In genomic region chr20:39904713-39905112, GRCh38 we compare ENCODE assay signal across 22 cellular contexts.
"Had no signal": no experiment of that assay in that cellular context is flagged by ENCODE, and none has a peak within 500 bp of the region (broad histone marks: within the 10 kb centered on the region; RNA-seq: fewer than 3 reads in every experiment).

No MANE protein-coding gene starts in this region.

- H3K36me3 Mint-ChIP-seq: activated CD8-positive, alpha-beta memory T cell treated with anti-CD3 and anti-CD28 coated beads, Interleukin-2, amount 10 ng/mL, durations not matched to agents 7 days and 5 days; activated naive CD4-positive, alpha-beta T cell treated with anti-CD3 and anti-CD28 coated beads, Interleukin-2, amount 50 U/mL, for 24 hours; WTC11 had no signal

- H3K9me3 ChIP-seq: MG63 had no signal

- ATAC-seq: activated CD8-positive, alpha-beta memory T cell treated with anti-CD3 and anti-CD28 coated beads, Interleukin-2, amount 10 ng/mL, durations not matched to agents 7 days and 5 days; PC-3; WTC11 had no signal

- H3K36me3 ChIP-seq: MG63 had no signal

- H3K27ac Mint-ChIP-seq: activated CD8-positive, alpha-beta memory T cell treated with anti-CD3 and anti-CD28 coated beads, Interleukin-2, amount 10 ng/mL, durations not matched to agents 7 days and 5 days; activated naive CD4-positive, alpha-beta T cell treated with anti-CD3 and anti-CD28 coated beads, Interleukin-2, amount 50 U/mL, for 24 hours; activated T-cell treated with anti-CD3 and anti-CD28 coated beads, Interleukin-2, amount 50 U/mL, for 24 hours; activated T-helper 1 cell treated with anti-CD3 and anti-CD28 coated beads, Interleukin-12 subunit alpha, Interleukin-12 subunit beta, Interleukin-2, Interleukin-4 antibody, amounts not matched to agents 30 ng/mL and 10 ng/mL and 1 ng/mL, durations not matched to agents 14 hours and 24 hours and 36 hours; T-helper 1 cell treated with Interleukin-12 subunit alpha and Interleukin-12 subunit beta and Interleukin-4 antibody, amounts not matched to agents 30 μg/mL and 1 μg/mL, for 36 hours; WTC11 had no signal

- H3K4me3 ChIP-seq: MG63 had no signal

- H3K4me3 Mint-ChIP-seq: activated CD8-positive, alpha-beta memory T cell treated with anti-CD3 and anti-CD28 coated beads, Interleukin-2, amount 10 ng/mL, durations not matched to agents 7 days and 5 days; activated naive CD4-positive, alpha-beta T cell treated with anti-CD3 and anti-CD28 coated beads, Interleukin-2, amount 50 U/mL, for 24 hours; activated T-cell treated with anti-CD3 and anti-CD28 coated beads, Interleukin-2, amount 50 U/mL, for 24 hours; activated T-helper 1 cell treated with anti-CD3 and anti-CD28 coated beads, Interleukin-12 subunit alpha, Interleukin-12 subunit beta, Interleukin-2, Interleukin-4 antibody, amounts not matched to agents 30 ng/mL and 10 ng/mL and 1 ng/mL, durations not matched to agents 14 hours and 24 hours and 36 hours; T-helper 1 cell treated with Interleukin-12 subunit alpha and Interleukin-12 subunit beta and Interleukin-4 antibody, amounts not matched to agents 30 μg/mL and 1 μg/mL, for 36 hours; WTC11 had no signal

- H3K27me3 Mint-ChIP-seq: activated CD8-positive, alpha-beta memory T cell treated with anti-CD3 and anti-CD28 coated beads, Interleukin-2, amount 10 ng/mL, durations not matched to agents 7 days and 5 days; activated naive CD4-positive, alpha-beta T cell treated with anti-CD3 and anti-CD28 coated beads, Interleukin-2, amount 50 U/mL, for 24 hours; activated T-cell treated with anti-CD3 and anti-CD28 coated beads, Interleukin-2, amount 50 U/mL, for 24 hours had no signal

- DNase-seq: activated CD4-positive, alpha-beta T cell treated with anti-CD3 and anti-CD28 coated beads for 48 hours; activated CD4-positive, alpha-beta T cell treated with anti-CD3 and anti-CD28 coated beads, Interleukin-2, amount 50 U/mL, for 48 hours; activated CD4-positive, CD25-positive, alpha-beta regulatory T cell treated with anti-CD3 and anti-CD28 coated beads, Interleukin-2, amount 50 U/mL, for 72 hours; activated CD8-positive, alpha-beta memory T cell treated with anti-CD3 and anti-CD28 coated beads, Interleukin-2, amount 10 ng/mL, durations not matched to agents 7 days and 5 days; activated effector memory CD4-positive, alpha-beta T cell treated with Interleukin-2 at 50 U/mL for 16 hours; activated naive CD4-positive, alpha-beta T cell; activated T-cell treated with anti-CD3 and anti-CD28 coated beads, Interleukin-2, amount 50 U/mL, for 24 hours; aorta; central memory CD4-positive, alpha-beta T cell; KG1; MG63; NCI-H1105; NCI-H1436; NCI-H187; NCI-H2081; NCI-H524; PC-3; SHP77 had no signal

- H3K9me3 Mint-ChIP-seq: activated T-cell treated with anti-CD3 and anti-CD28 coated beads, Interleukin-2, amount 50 U/mL, for 24 hours; activated T-helper 1 cell treated with anti-CD3 and anti-CD28 coated beads, Interleukin-12 subunit alpha, Interleukin-12 subunit beta, Interleukin-2, Interleukin-4 antibody, amounts not matched to agents 30 ng/mL and 10 ng/mL and 1 ng/mL, durations not matched to agents 14 hours and 24 hours and 36 hours; T-helper 1 cell treated with Interleukin-12 subunit alpha and Interleukin-12 subunit beta and Interleukin-4 antibody, amounts not matched to agents 30 μg/mL and 1 μg/mL, for 36 hours had no signal

- H3K4me1 Mint-ChIP-seq: activated CD8-positive, alpha-beta memory T cell treated with anti-CD3 and anti-CD28 coated beads, Interleukin-2, amount 10 ng/mL, durations not matched to agents 7 days and 5 days; activated naive CD4-positive, alpha-beta T cell treated with anti-CD3 and anti-CD28 coated beads, Interleukin-2, amount 50 U/mL, for 24 hours had no signal
